9 cellular contexts compared by ENCODE assay signal in genomic region chr12:98424726-98425401, GRCh38.
A peak's percentile ranks its signal among the peaks of the same experiment; 100 is the strongest.
DNase-seq lines count a peak whose midpoint lies in the region; ATAC-seq and TF ChIP-seq lines count a peak whose summit lies in the region.
"Had no signal": no experiment of that assay in that cellular context is flagged by ENCODE, and none has a peak within 500 bp of the region (broad histone marks: within the 10 kb centered on the region; RNA-seq: fewer than 3 reads in every experiment).

No MANE protein-coding gene starts in this region.

- H3K27me3 ChIP-seq in OCI-LY3 (ENCODE audit: low read depth, low read length), result peaks cover 3% of the 10 kb centered on the region; the same call in 1 of the 2 replicates

- DNase-seq in DMS53 treated with DMSO at 0.1 percent for 48 hours (lab: John Stamatoyannopoulos, UW; ENCODE audit: unreplicated experiment) (peak; percentile 62), HuH-7 (ENCODE audit: low spot score) (peak; percentile 50), fibroblast of the aortic adventitia (ENCODE audit: low read depth) (peak; percentile 87), nucleus accumbens (lab: John Stamatoyannopoulos, UW) (peak in 39 of 56 donors; percentile 1 to 78 (median 19)), ureter (ENCODE audit: low spot score) (peak; percentile 69)
- DNase-seq in activated T-cell treated with anti-CD3 and anti-CD28 coated beads, Interleukin-2, amount 50 U/mL, for 72 hours, result peak; percentile 50 to 55

- H3K4me1 ChIP-seq in OCI-LY3 (ENCODE audit: low read length), result no peaks in the 10 kb centered on the region

- no peak overlapping the region for H3K27ac Mint-ChIP-seq in activated T-cell treated with anti-CD3 and anti-CD28 coated beads, Interleukin-2, amount 50 U/mL, for 72 hours
- H3K27ac Mint-ChIP-seq: activated naive CD8-positive, alpha-beta T cell had no signal

- peaks cover 5% of the 10 kb centered on the region for H3K4me1 Mint-ChIP-seq in activated T-cell treated with anti-CD3 and anti-CD28 coated beads, Interleukin-2, amount 50 U/mL, for 72 hours (ENCODE audit: low read depth)

- H3K27ac ChIP-seq in OCI-LY3 (ENCODE audit: low read length), result no peak overlapping the region

- no peaks in the 10 kb centered on the region for H4K20me1 ChIP-seq in OCI-LY3 (ENCODE audit: insufficient read depth, low read length)

- no peak overlapping the region for H3K4me3 Mint-ChIP-seq in activated T-cell treated with anti-CD3 and anti-CD28 coated beads, Interleukin-2, amount 50 U/mL, for 72 hours
- H3K4me3 Mint-ChIP-seq: activated naive CD8-positive, alpha-beta T cell had no signal

- no peaks in the 10 kb centered on the region for H3K79me2 ChIP-seq in OCI-LY3 (ENCODE audit: low read length)

- H3K27me3 Mint-ChIP-seq in activated T-cell treated with anti-CD3 and anti-CD28 coated beads, Interleukin-2, amount 50 U/mL, for 72 hours (ENCODE audit: low read depth), result no peaks in the 10 kb centered on the region
- H3K27me3 Mint-ChIP-seq: activated naive CD8-positive, alpha-beta T cell had no signal

- no peaks in the 10 kb centered on the region for H3K36me3 Mint-ChIP-seq in activated T-cell treated with anti-CD3 and anti-CD28 coated beads, Interleukin-2, amount 50 U/mL, for 72 hours (ENCODE audit: insufficient read depth in 2 of 2)
- H3K36me3 Mint-ChIP-seq: activated naive CD8-positive, alpha-beta T cell had no signal

- no peak overlapping the region for H3K9ac ChIP-seq in OCI-LY3 (ENCODE audit: low read length)

- no peaks in the 10 kb centered on the region for H3K9me3 Mint-ChIP-seq in activated T-cell treated with anti-CD3 and anti-CD28 coated beads, Interleukin-2, amount 50 U/mL, for 72 hours

- peak; percentile 92 for ATAC-seq in GM21526 (IDR thresholded peaks at IDR 0.05; ENCODE audit: low FRiP score, unreplicated experiment)
- peak; percentile 72 to 76 for ATAC-seq in activated T-cell treated with anti-CD3 and anti-CD28 coated beads, Interleukin-2, amount 50 U/mL, for 72 hours (replicated peaks in 1 of 2)

- H3K4me2 ChIP-seq in OCI-LY3 (ENCODE audit: low read length), result 0 out of 2 replicates have a peak overlapping the region, but pooled peaks have one; percentile 23

- no peaks in the 10 kb centered on the region for H3K36me3 ChIP-seq in OCI-LY3 (replicated peaks; ENCODE audit: low read depth, low read length)

- H3K9me3 ChIP-seq in OCI-LY3 (ENCODE audit: insufficient read depth, low read length), result no peaks in the 10 kb centered on the region

- peak; percentile 77 for TF ChIP-seq CTCF in OCI-LY3 (IDR thresholded peaks at IDR 0.05; ENCODE audit: low read depth, low read length)
- TF ChIP-seq CTCF in fibroblast of the aortic adventitia (IDR thresholded peaks at IDR 0.05; ENCODE audit: insufficient read depth, low read length), result peak; percentile 66

- no peak overlapping the region for H3K4me3 ChIP-seq in OCI-LY3 (ENCODE audit: low read length)
- no peak overlapping the region for H3K4me3 ChIP-seq in fibroblast of the aortic adventitia (ENCODE audit: low read depth, low read length)

- H2AFZ ChIP-seq in OCI-LY3 (ENCODE audit: low read depth, low read length), result no peak overlapping the region

Comparison
In these comparisons a context has a peak if more than half of its experiments do, and no peak if none do; other contexts are left out.
1. DNase-seq: peak in every context shown above with its lines; median percentile 87 in fibroblast of the aortic adventitia; 69 in ureter; 62 in DMS53 treated with DMSO at 0.1 percent for 48 hours; 52 in activated T-cell treated with anti-CD3 and anti-CD28 coated beads, Interleukin-2, amount 50 U/mL, for 72 hours; 50 in HuH-7; 19 in nucleus accumbens.